ENCODE assay signal across 1 cellular context in the genomic region with DNA sequence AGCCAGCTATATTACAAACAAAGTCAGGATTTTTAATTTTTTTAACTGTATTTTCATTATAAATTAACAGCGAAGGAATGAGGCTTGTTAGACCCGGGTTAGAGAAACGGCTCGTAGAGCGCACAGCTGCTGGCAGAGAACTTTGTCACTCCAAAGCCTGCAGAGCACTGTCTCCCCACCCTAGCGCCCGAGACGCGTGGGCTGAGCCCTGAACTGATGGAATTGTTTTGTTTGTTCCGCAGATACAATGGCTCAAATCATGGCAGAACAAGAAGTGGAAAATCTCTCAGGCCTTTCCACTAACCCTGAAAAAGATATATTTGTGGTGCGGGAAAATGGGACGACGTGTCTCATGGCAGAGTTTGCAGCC.
TF ChIP-seq lines count a peak whose summit lies in the region.

No MANE protein-coding gene starts in this region.

TF ChIP-seq in GM12878, 131 proteins besides CTCF, POLR2A, EP300 and RAD21:
- TF ChIP-seq HDAC6 (IDR thresholded peaks at IDR 0.05; ENCODE audit: unreplicated experiment): no peak
- TF ChIP-seq, protein P1, sequence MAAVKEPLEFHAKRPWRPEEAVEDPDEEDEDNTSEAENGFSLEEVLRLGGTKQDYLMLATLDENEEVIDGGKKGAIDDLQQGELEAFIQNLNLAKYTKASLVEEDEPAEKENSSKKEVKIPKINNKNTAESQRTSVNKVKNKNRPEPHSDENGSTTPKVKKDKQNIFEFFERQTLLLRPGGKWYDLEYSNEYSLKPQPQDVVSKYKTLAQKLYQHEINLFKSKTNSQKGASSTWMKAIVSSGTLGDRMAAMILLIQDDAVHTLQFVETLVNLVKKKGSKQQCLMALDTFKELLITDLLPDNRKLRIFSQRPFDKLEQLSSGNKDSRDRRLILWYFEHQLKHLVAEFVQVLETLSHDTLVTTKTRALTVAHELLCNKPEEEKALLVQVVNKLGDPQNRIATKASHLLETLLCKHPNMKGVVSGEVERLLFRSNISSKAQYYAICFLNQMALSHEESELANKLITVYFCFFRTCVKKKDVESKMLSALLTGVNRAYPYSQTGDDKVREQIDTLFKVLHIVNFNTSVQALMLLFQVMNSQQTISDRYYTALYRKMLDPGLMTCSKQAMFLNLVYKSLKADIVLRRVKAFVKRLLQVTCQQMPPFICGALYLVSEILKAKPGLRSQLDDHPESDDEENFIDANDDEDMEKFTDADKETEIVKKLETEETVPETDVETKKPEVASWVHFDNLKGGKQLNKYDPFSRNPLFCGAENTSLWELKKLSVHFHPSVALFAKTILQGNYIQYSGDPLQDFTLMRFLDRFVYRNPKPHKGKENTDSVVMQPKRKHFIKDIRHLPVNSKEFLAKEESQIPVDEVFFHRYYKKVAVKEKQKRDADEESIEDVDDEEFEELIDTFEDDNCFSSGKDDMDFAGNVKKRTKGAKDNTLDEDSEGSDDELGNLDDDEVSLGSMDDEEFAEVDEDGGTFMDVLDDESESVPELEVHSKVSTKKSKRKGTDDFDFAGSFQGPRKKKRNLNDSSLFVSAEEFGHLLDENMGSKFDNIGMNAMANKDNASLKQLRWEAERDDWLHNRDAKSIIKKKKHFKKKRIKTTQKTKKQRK (IDR thresholded peaks at IDR 0.05; ENCODE audit: low read depth, low read length): no peak
- no peak for TF ChIP-seq SMAD1 (IDR thresholded peaks at IDR 0.05; ENCODE audit: low read depth, partially characterized antibody)
- TF ChIP-seq, protein P2, sequence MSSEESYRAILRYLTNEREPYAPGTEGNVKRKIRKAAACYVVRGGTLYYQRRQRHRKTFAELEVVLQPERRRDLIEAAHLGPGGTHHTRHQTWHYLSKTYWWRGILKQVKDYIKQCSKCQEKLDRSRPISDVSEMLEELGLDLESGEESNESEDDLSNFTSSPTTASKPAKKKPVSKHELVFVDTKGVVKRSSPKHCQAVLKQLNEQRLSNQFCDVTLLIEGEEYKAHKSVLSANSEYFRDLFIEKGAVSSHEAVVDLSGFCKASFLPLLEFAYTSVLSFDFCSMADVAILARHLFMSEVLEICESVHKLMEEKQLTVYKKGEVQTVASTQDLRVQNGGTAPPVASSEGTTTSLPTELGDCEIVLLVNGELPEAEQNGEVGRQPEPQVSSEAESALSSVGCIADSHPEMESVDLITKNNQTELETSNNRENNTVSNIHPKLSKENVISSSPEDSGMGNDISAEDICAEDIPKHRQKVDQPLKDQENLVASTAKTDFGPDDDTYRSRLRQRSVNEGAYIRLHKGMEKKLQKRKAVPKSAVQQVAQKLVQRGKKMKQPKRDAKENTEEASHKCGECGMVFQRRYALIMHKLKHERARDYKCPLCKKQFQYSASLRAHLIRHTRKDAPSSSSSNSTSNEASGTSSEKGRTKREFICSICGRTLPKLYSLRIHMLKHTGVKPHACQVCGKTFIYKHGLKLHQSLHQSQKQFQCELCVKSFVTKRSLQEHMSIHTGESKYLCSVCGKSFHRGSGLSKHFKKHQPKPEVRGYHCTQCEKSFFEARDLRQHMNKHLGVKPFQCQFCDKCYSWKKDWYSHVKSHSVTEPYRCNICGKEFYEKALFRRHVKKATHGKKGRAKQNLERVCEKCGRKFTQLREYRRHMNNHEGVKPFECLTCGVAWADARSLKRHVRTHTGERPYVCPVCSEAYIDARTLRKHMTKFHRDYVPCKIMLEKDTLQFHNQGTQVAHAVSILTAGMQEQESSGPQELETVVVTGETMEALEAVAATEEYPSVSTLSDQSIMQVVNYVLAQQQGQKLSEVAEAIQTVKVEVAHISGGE (CRISPR knock-in tag; IDR thresholded peaks at IDR 0.05): no peak
- no peak for TF ChIP-seq RELA (IDR thresholded peaks at IDR 0.05; ENCODE audit: borderline replicate concordance, partially characterized antibody)
- TF ChIP-seq, protein P3, sequence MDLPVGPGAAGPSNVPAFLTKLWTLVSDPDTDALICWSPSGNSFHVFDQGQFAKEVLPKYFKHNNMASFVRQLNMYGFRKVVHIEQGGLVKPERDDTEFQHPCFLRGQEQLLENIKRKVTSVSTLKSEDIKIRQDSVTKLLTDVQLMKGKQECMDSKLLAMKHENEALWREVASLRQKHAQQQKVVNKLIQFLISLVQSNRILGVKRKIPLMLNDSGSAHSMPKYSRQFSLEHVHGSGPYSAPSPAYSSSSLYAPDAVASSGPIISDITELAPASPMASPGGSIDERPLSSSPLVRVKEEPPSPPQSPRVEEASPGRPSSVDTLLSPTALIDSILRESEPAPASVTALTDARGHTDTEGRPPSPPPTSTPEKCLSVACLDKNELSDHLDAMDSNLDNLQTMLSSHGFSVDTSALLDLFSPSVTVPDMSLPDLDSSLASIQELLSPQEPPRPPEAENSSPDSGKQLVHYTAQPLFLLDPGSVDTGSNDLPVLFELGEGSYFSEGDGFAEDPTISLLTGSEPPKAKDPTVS (IDR thresholded peaks at IDR 0.05; ENCODE audit: low read depth, low read length): no peak
- no peak for TF ChIP-seq NR2C1 (IDR thresholded peaks at IDR 0.05)
- TF ChIP-seq MEF2B (IDR thresholded peaks at IDR 0.05; ENCODE audit: partially characterized antibody, poor library complexity, severe bottlenecking): no peak
- TF ChIP-seq, protein P4, sequence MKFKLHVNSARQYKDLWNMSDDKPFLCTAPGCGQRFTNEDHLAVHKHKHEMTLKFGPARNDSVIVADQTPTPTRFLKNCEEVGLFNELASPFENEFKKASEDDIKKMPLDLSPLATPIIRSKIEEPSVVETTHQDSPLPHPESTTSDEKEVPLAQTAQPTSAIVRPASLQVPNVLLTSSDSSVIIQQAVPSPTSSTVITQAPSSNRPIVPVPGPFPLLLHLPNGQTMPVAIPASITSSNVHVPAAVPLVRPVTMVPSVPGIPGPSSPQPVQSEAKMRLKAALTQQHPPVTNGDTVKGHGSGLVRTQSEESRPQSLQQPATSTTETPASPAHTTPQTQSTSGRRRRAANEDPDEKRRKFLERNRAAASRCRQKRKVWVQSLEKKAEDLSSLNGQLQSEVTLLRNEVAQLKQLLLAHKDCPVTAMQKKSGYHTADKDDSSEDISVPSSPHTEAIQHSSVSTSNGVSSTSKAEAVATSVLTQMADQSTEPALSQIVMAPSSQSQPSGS (IDR thresholded peaks at IDR 0.05; ENCODE audit: low read length): no peak
- TF ChIP-seq ZBTB40 (IDR thresholded peaks at IDR 0.05; ENCODE audit: borderline replicate concordance): no peak
- TF ChIP-seq ZNF384 (IDR thresholded peaks at IDR 0.05; ENCODE audit: borderline replicate concordance, low read depth, low read length): no peak
